Comparison of ENCODE assay signal across 17 cellular contexts in genomic region chr12:65098364-65098763, GRCh38. TPM values are rescaled to one million over a fixed set of nuclear protein-coding genes. Genes with fewer than 3 reads are reported as not detected.
"Had no signal": no experiment of that assay in that cellular context is flagged by ENCODE, and none has a peak within 500 bp of the region (broad histone marks: within the 10 kb centered on the region; RNA-seq: fewer than 3 reads in every experiment).

No MANE protein-coding gene starts in this region.

- H3K9me3 ChIP-seq: colonic mucosa, thyroid gland, vagina had no signal

- DNase-seq: activated CD4-positive, alpha-beta memory T cell treated with anti-CD3 and anti-CD28 coated beads, Interleukin-2, amount 10 ng/mL, durations not matched to agents 7 days and 5 days; activated CD8-positive, alpha-beta memory T cell treated with anti-CD3 and anti-CD28 coated beads, Interleukin-2, amount 50 U/mL, for 4 hours; activated naive CD4-positive, alpha-beta T cell; activated T-cell treated with anti-CD3 and anti-CD28 coated beads, Interleukin-2, amount 50 U/mL, for 72 hours; aorta; colonic mucosa; effector memory CD4-positive, alpha-beta T cell; glutamatergic neuron; mammary epithelial cell; naive thymus-derived CD4-positive, alpha-beta T cell; right cardiac atrium; thyroid gland had no signal

- H3K27ac Mint-ChIP-seq: activated CD4-positive, alpha-beta memory T cell treated with anti-CD3 and anti-CD28 coated beads, Interleukin-2, amount 10 ng/mL, durations not matched to agents 7 days and 5 days; activated T-cell treated with anti-CD3 and anti-CD28 coated beads, Interleukin-2, amount 50 U/mL, for 72 hours; naive thymus-derived CD4-positive, alpha-beta T cell had no signal

- H3K27me3 ChIP-seq: colonic mucosa, thyroid gland, vagina had no signal

- H3K36me3 Mint-ChIP-seq: naive thymus-derived CD4-positive, alpha-beta T cell had no signal

- H3K36me3 ChIP-seq: colonic mucosa, thyroid gland, vagina had no signal

- ATAC-seq: activated T-cell treated with anti-CD3 and anti-CD28 coated beads, Interleukin-2, amount 50 U/mL, for 72 hours; naive thymus-derived CD4-positive, alpha-beta T cell; right cardiac atrium had no signal

- H3K4me1 ChIP-seq: colonic mucosa, thyroid gland, vagina had no signal

- H3K4me2 ChIP-seq: smooth muscle cell had no signal

- H3K9me3 Mint-ChIP-seq: activated CD4-positive, alpha-beta memory T cell treated with anti-CD3 and anti-CD28 coated beads, Interleukin-2, amount 10 ng/mL, durations not matched to agents 7 days and 5 days; activated T-cell treated with anti-CD3 and anti-CD28 coated beads, Interleukin-2, amount 50 U/mL, for 72 hours; naive thymus-derived CD4-positive, alpha-beta T cell had no signal

- H3K4me1 Mint-ChIP-seq: activated CD4-positive, alpha-beta memory T cell treated with anti-CD3 and anti-CD28 coated beads, Interleukin-2, amount 10 ng/mL, durations not matched to agents 7 days and 5 days; naive thymus-derived CD4-positive, alpha-beta T cell had no signal

- H3K27ac ChIP-seq: colonic mucosa, epithelial cell of prostate, thyroid gland, vagina, VCaP had no signal

- H3K4me3 ChIP-seq: colonic mucosa, smooth muscle cell, thyroid gland, vagina had no signal

- H3K4me3 Mint-ChIP-seq: activated CD4-positive, alpha-beta memory T cell treated with anti-CD3 and anti-CD28 coated beads, Interleukin-2, amount 10 ng/mL, durations not matched to agents 7 days and 5 days; activated T-cell treated with anti-CD3 and anti-CD28 coated beads, Interleukin-2, amount 50 U/mL, for 72 hours; naive thymus-derived CD4-positive, alpha-beta T cell had no signal

RNA-seq across cellular contexts. Expression of gene WIF1, which starts 22.7 kb away (rescaled TPM):
- total RNA-seq: activated CD4-positive, alpha-beta memory T cell treated with anti-CD3 and anti-CD28 coated beads, Interleukin-2, amount 10 ng/mL, durations not matched to agents 7 days and 5 days; mammary epithelial cell; mononuclear cell; naive thymus-derived CD4-positive, alpha-beta T cell; smooth muscle cell; thyroid gland had no signal
- polyA plus RNA-seq: aorta; mammary epithelial cell; naive thymus-derived CD4-positive, alpha-beta T cell had no signal
